In the genomic region with DNA sequence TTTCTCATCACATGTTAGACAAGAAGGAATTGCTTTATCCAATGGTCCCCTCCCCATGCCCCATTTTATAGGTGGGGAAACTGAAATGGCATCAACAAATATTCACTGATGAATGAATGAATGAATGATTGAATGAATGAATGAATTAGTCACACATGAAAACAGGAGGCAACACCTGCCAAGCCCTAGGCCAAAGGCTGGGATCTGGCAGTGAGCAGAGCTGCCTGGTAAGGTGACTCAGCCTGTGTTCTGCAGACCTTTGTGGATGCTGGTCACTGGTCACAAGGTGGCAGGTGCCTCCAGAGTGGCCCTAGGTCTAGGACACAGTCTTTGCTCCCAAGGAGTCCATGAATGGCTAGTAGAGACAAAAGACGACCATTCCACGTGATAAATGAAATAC, we compare ENCODE assay signal across 21 cellular contexts.
DNase-seq lines count a peak whose midpoint lies in the region; ATAC-seq, FAIRE-seq and TF ChIP-seq lines count a peak whose summit lies in the region.
"Had no signal": no experiment of that assay in that cellular context is flagged by ENCODE, and none has a peak within 500 bp of the region (broad histone marks: within the 10 kb centered on the region; RNA-seq: fewer than 3 reads in every experiment).

No MANE protein-coding gene starts in this region.

- H3K9me1 ChIP-seq in K562 (ENCODE audit: control insufficient read depth, insufficient read depth, low read length): no peaks in the 10 kb centered on the region

- H3K4ac ChIP-seq in trophoblast cell (ENCODE audit: low read depth, low read length): no peak overlapping the region

- POLR2A ChIA-PET in K562 (lab: Yijun Ruan, JAX): interaction anchor here (1.5 kb wide), 1 partner anchor 8 kb away, joined by 4 read pairs; no protein-coding TSS in a partner anchor
- POLR2A ChIA-PET in CD4-positive, alpha-beta memory T cell (lab: Charles Lee; ENCODE audit: partially characterized antibody): no interaction called here
- POLR2A ChIA-PET in naive thymus-derived CD8-positive, alpha-beta T cell (lab: Charles Lee): no interaction called here

- intact Hi-C loops in K562 (cut with micrococcal nuclease): no loop called here
- intact Hi-C loops in CD4-positive, alpha-beta memory T cell (cut with micrococcal nuclease): no loop called here

- FAIRE-seq in K562 (lab: Jason Lieb, UNC): no peak
- FAIRE-seq: A204.1, D721Med, G401.6 had no signal

- no peaks in the 10 kb centered on the region for H3K27me3 ChIP-seq in K562 (ENCODE audit: control insufficient read depth in 2 of 2, insufficient read depth in 2 of 2, low read length in 2 of 2)
- H3K27me3 ChIP-seq in trophoblast cell (ENCODE audit: insufficient read depth, low read length): no peaks in the 10 kb centered on the region
- no peaks in the 10 kb centered on the region for H3K27me3 ChIP-seq in CD4-positive, alpha-beta memory T cell (ENCODE audit: insufficient read depth, low read length)
- H3K27me3 ChIP-seq: BLaER1 had no signal

- H2BK12ac ChIP-seq in trophoblast cell (ENCODE audit: low read length): no peak overlapping the region

- H3K36me3 Mint-ChIP-seq in CD4-positive, alpha-beta memory T cell: peaks cover 0 to 4% of the 10 kb centered on the region in 2 donors
- H3K36me3 Mint-ChIP-seq in glutamatergic neuron (ENCODE audit: unreplicated experiment): no peaks in the 10 kb centered on the region
- peaks cover 0 to 16% (median 0%) of the 10 kb centered on the region in 3 donors for H3K36me3 Mint-ChIP-seq in naive thymus-derived CD8-positive, alpha-beta T cell
- H3K36me3 Mint-ChIP-seq: CD4-positive, CD25-positive, alpha-beta regulatory T cell; CD8-positive, alpha-beta memory T cell had no signal

- no peaks in the 10 kb centered on the region for H3K4me1 Mint-ChIP-seq in CD4-positive, alpha-beta memory T cell
- H3K4me1 Mint-ChIP-seq in glutamatergic neuron (ENCODE audit: low read depth, unreplicated experiment): no peaks in the 10 kb centered on the region
- peaks cover 0 to 1% (median 0%) of the 10 kb centered on the region in 4 donors for H3K4me1 Mint-ChIP-seq in naive thymus-derived CD8-positive, alpha-beta T cell
- H3K4me1 Mint-ChIP-seq: B cell; CD4-positive, CD25-positive, alpha-beta regulatory T cell; CD8-positive, alpha-beta memory T cell; GM23338 had no signal

- H2BK5ac ChIP-seq in trophoblast cell (ENCODE audit: low read depth, low read length, poor library complexity): no peak overlapping the region

- TF ChIP-seq CTCF in K562 (IDR thresholded peaks at IDR 0.05 in 2 of 3, conservative IDR thresholded peaks at IDR 0.05 in 1 of 3; ENCODE audit: insufficient read depth in 2 of 3, low read depth in 1 of 3, low read length in 3 of 3) (no peak), glutamatergic neuron (IDR thresholded peaks at IDR 0.05; ENCODE audit: partially characterized antibody, unreplicated experiment) (no peak)

- whole genome bisulfite sequencing in K562 (ENCODE audit: insufficient coverage, low coverage, missing lambda C conversion rate): 4% methylated on average over 2 of the region's 2 CpGs
- WGBS in trophoblast cell (ENCODE audit: extremely low coverage, insufficient coverage, insufficient read length): no CpG with 5 or more reads among the region's 2 CpGs

- H3K9me3 ChIP-seq in K562 (replicated peaks; ENCODE audit: control insufficient read depth, insufficient read depth, low read depth, low read length) (no peaks in the 10 kb centered on the region), trophoblast cell (ENCODE audit: insufficient read depth, low read depth, low read length) (no peaks in the 10 kb centered on the region)
- no peaks in the 10 kb centered on the region for H3K9me3 ChIP-seq in CD4-positive, alpha-beta memory T cell (ENCODE audit: control insufficient read depth in 1 of 2, low read length in 2 of 2)
- H3K9me3 ChIP-seq: BLaER1 had no signal

- H3K4me3 Mint-ChIP-seq in CD4-positive, alpha-beta memory T cell: no peak overlapping the region
- no peak overlapping the region for H3K4me3 Mint-ChIP-seq in glutamatergic neuron (ENCODE audit: unreplicated experiment)
- H3K4me3 Mint-ChIP-seq in naive thymus-derived CD8-positive, alpha-beta T cell: no peak overlapping the region
- H3K4me3 Mint-ChIP-seq: B cell; CD4-positive, CD25-positive, alpha-beta regulatory T cell; CD8-positive, alpha-beta memory T cell; GM23338; H9 had no signal

- H3K4me3 ChIP-seq in K562: no peak overlapping the region
- H3K4me3 ChIP-seq in trophoblast cell (ENCODE audit: low read depth, low read length): no peak overlapping the region
- H3K4me3 ChIP-seq in CD4-positive, alpha-beta memory T cell (ENCODE audit: low read length in 2 of 2): no peak overlapping the region
- H3K4me3 ChIP-seq: BLaER1, GM23338 had no signal

- H3K79me2 ChIP-seq in K562 (ENCODE audit: control insufficient read depth, insufficient read depth, low read length): peaks cover 5% of the 10 kb centered on the region; the same call in 2 of the 3 replicates
- H3K79me2 ChIP-seq in trophoblast cell (ENCODE audit: control insufficient read depth, insufficient read depth, low read length, poor library complexity): no peaks in the 10 kb centered on the region

- peak; percentile 45 for DNase-seq in DMS53 (lab: John Stamatoyannopoulos, UW)
- no peak for DNase-seq in DMS53 treated with DMSO at 0.1 percent for 48 hours (lab: John Stamatoyannopoulos, UW; ENCODE audit: unreplicated experiment)
- peak in 2 of 4 experiments; percentile 43 to 48 for DNase-seq in K562 (ENCODE audit: extremely low read depth in 1 of 4, low spot score in 3 of 4)
- DNase-seq in trophoblast cell: peak; percentile 36 to 58
- no peak for DNase-seq in CD4-positive, alpha-beta memory T cell
- DNase-seq in glutamatergic neuron: no peak
- DNase-seq in naive thymus-derived CD8-positive, alpha-beta T cell: no peak
- DNase-seq: CD4-positive, CD25-positive, alpha-beta regulatory T cell; CD8-positive, alpha-beta memory T cell; DMS 273 treated with DMSO at 0.1 percent for 48 hours; DND-41; H9 had no signal

- peaks cover 0 to 30% (median 6%) of the 10 kb centered on the region in 8 donors for H3K9me3 Mint-ChIP-seq in CD4-positive, alpha-beta memory T cell
- H3K9me3 Mint-ChIP-seq in glutamatergic neuron (ENCODE audit: unreplicated experiment): peaks cover 1% of the 10 kb centered on the region
- peaks cover 0 to 25% (median 7%) of the 10 kb centered on the region in 9 donors for H3K9me3 Mint-ChIP-seq in naive thymus-derived CD8-positive, alpha-beta T cell

- H3K4me2 ChIP-seq in K562 (ENCODE audit: insufficient read depth, low read length) (no peak overlapping the region), trophoblast cell (ENCODE audit: low read length) (no peak overlapping the region)
- H3K4me2 ChIP-seq: BLaER1, GM23338 had no signal

- CTCF ChIA-PET in K562 (lab: Yijun Ruan, JAX; ENCODE audit: low intra/inter-chr PET ratio): no interaction called here
- CTCF ChIA-PET in CD4-positive, alpha-beta memory T cell (lab: Charles Lee; ENCODE audit: partially characterized antibody): no interaction called here

- no peak overlapping the region for H2AK5ac ChIP-seq in trophoblast cell (ENCODE audit: low read length)

- H3K79me1 ChIP-seq in trophoblast cell (ENCODE audit: low read length): no peaks in the 10 kb centered on the region

- H3K27ac Mint-ChIP-seq in CD4-positive, alpha-beta memory T cell: no peak overlapping the region
- H3K27ac Mint-ChIP-seq in glutamatergic neuron (ENCODE audit: unreplicated experiment): no peak overlapping the region
- no peak overlapping the region for H3K27ac Mint-ChIP-seq in naive thymus-derived CD8-positive, alpha-beta T cell
- H3K27ac Mint-ChIP-seq: B cell; CD4-positive, CD25-positive, alpha-beta regulatory T cell; CD8-positive, alpha-beta memory T cell; GM23338 had no signal

- no peak overlapping the region for H4K91ac ChIP-seq in trophoblast cell (ENCODE audit: low read depth, low read length)

- no peak for TF ChIP-seq RAD21 in K562 (CRISPR knock-in tag; conservative IDR thresholded peaks at IDR 0.05 in 1 of 2, IDR thresholded peaks at IDR 0.05 in 1 of 2)

- in situ Hi-C loops in K562 (cut with MboI): no loop called here

- no peaks in the 10 kb centered on the region for H4K20me1 ChIP-seq in K562 (replicated peaks; ENCODE audit: control insufficient read depth, insufficient read depth, low read length)
- H4K20me1 ChIP-seq: BLaER1 had no signal

- BruUV-seq in K562 (replicated peaks; lab: Mats Ljungman, UMichigan): no TSS peak

- no peak overlapping the region for H3K14ac ChIP-seq in trophoblast cell (ENCODE audit: low read length)

- no peak overlapping the region for H2AFZ ChIP-seq in K562 (ENCODE audit: low read depth, low read length)
- no peak overlapping the region for H2AFZ ChIP-seq in trophoblast cell (ENCODE audit: insufficient read depth, low read length, poor library complexity)
- H2AFZ ChIP-seq: GM23338 had no signal

- H3K36me3 ChIP-seq in K562 (ENCODE audit: control insufficient read depth, insufficient read depth, low read length): no peaks in the 10 kb centered on the region
- no peaks in the 10 kb centered on the region for H3K36me3 ChIP-seq in trophoblast cell (ENCODE audit: control insufficient read depth in 1 of 2, insufficient read depth in 2 of 2, low read length in 2 of 2)
- no peaks in the 10 kb centered on the region for H3K36me3 ChIP-seq in CD4-positive, alpha-beta memory T cell (ENCODE audit: insufficient read depth, low read length)
- H3K36me3 ChIP-seq: BLaER1 had no signal

- no peak for TF ChIP-seq POLR2A in K562 (conservative IDR thresholded peaks at IDR 0.05)

- no peak overlapping the region for H4K12ac ChIP-seq in trophoblast cell (ENCODE audit: low read depth, low read length)

- H3K27ac ChIP-seq in K562 (ENCODE audit: extremely low read depth, low read depth, low read length): no peak overlapping the region
- no peak overlapping the region for H3K27ac ChIP-seq in trophoblast cell (ENCODE audit: low read depth, low read length)
- H3K27ac ChIP-seq in CD4-positive, alpha-beta memory T cell (ENCODE audit: low read depth, low read length): no peak overlapping the region
- H3K27ac ChIP-seq: 22Rv1, BLaER1, C4-2B had no signal

- H3K9ac ChIP-seq in K562 (ENCODE audit: insufficient read depth in 1 of 2, low read depth in 2 of 2, low read length in 2 of 2): no peak overlapping the region
- no peak overlapping the region for H3K9ac ChIP-seq in trophoblast cell (ENCODE audit: low read length)
- H3K9ac ChIP-seq: BLaER1 had no signal

- no peak for TF ChIP-seq EP300 in K562 (IDR thresholded peaks at IDR 0.05; ENCODE audit: low read length)

- no peak overlapping the region for H4K8ac ChIP-seq in trophoblast cell (ENCODE audit: low read depth, low read length)

- peaks cover 5 to 8% of the 10 kb centered on the region in 2 experiments; a peak in 4 of 5 replicates for H3K4me1 ChIP-seq in K562 (replicated peaks in 1 of 2; ENCODE audit: control insufficient read depth in 2 of 2, insufficient read depth in 2 of 2, low read length in 2 of 2)
- H3K4me1 ChIP-seq in trophoblast cell (ENCODE audit: control insufficient read depth in 1 of 2, insufficient read depth in 2 of 2, low read length in 2 of 2): no peaks in the 10 kb centered on the region
- no peaks in the 10 kb centered on the region for H3K4me1 ChIP-seq in CD4-positive, alpha-beta memory T cell (ENCODE audit: insufficient read depth, low read length)

- H3K18ac ChIP-seq in trophoblast cell (ENCODE audit: low read length): no peak overlapping the region

- peaks cover 18 to 28% of the 10 kb centered on the region in 2 donors for H3K27me3 Mint-ChIP-seq in CD4-positive, alpha-beta memory T cell
- peaks cover 2% of the 10 kb centered on the region for H3K27me3 Mint-ChIP-seq in glutamatergic neuron (ENCODE audit: unreplicated experiment)
- peaks cover 27 to 83% (median 44%) of the 10 kb centered on the region in 5 donors for H3K27me3 Mint-ChIP-seq in naive thymus-derived CD8-positive, alpha-beta T cell

- H2BK120ac ChIP-seq in trophoblast cell (ENCODE audit: insufficient read depth, low read length, poor library complexity): no peak overlapping the region

- no peak overlapping the region for H3K23ac ChIP-seq in trophoblast cell (ENCODE audit: low read length)

- ATAC-seq in K562: no peak
- ATAC-seq in naive thymus-derived CD8-positive, alpha-beta T cell: no peak
- ATAC-seq: HCT116 had no signal

Comparison
In these comparisons a context has a peak if more than half of its experiments do, and no peak if none do; other contexts are left out.
1. DNase-seq: peak in DMS53 (single experiment) and trophoblast cell (2 of 2); none in DMS53 treated with DMSO at 0.1 percent for 48 hours (single experiment), CD4-positive, alpha-beta memory T cell (0 of 5), glutamatergic neuron (single experiment) and naive thymus-derived CD8-positive, alpha-beta T cell (0 of 10).